ENCODE assay signal across 13 cellular contexts in the genomic region with DNA sequence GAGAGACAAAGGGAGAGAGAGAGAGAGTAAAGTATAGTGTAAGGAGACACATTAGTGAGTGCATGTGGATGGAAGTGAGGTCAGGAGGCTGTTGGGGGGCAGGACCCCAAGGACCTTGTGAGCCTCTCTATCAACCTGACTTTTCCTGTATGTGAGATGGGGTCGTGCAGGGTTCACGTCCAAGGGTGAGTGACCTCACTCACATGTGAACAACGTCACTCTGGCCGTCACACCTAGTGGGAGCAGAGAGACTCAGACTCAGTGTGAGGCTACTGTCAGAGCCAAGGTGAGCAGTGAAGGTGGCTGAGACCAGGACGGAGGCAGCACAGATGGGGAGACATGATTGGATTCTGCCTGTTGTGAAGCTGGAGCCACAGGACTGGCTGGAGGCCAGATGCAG.
DNase-seq lines count a peak whose midpoint lies in the region; ATAC-seq and TF ChIP-seq lines count a peak whose summit lies in the region.
"Had no signal": no experiment of that assay in that cellular context is flagged by ENCODE, and none has a peak within 500 bp of the region (broad histone marks: within the 10 kb centered on the region; RNA-seq: fewer than 3 reads in every experiment).

No MANE protein-coding gene starts in this region.

- H3K27me3 Mint-ChIP-seq in CD4-positive, alpha-beta T cell: no peaks in the 10 kb centered on the region
- H3K27me3 Mint-ChIP-seq in HFFc6 (ENCODE audit: insufficient read depth): peaks cover 7% of the 10 kb centered on the region
- H3K27me3 Mint-ChIP-seq in dendritic cell treated with granulocyte-macrophage colony-stimulating factor and Interleukin-4, amounts not matched to agents 40 ng/mL and 50 ng/mL, for 4 days: no peaks in the 10 kb centered on the region

- H3K27ac ChIP-seq in CD4-positive, alpha-beta T cell (ENCODE audit: low read depth, low read length): peak overlapping the region; percentile 11
- H3K27ac ChIP-seq in sigmoid colon: peak overlapping the region; percentile 23 to 99 (median 97)
- H3K27ac ChIP-seq: SJCRH30 had no signal

- intact Hi-C loops in CD4-positive, alpha-beta T cell (cut with DNase I, micrococcal nuclease): loop anchor here in 1 of 2 experiments (10.0 kb wide), 1 partner anchor 111 kb away; no protein-coding TSS in a partner anchor
- intact Hi-C loops in dendritic cell treated with granulocyte-macrophage colony-stimulating factor and Interleukin-4, amounts not matched to agents 40 ng/mL and 50 ng/mL, for 4 days (cut with micrococcal nuclease): loop anchor here (10.0 kb wide), 1 partner anchor 191 kb away; no protein-coding TSS in a partner anchor
- intact Hi-C loops in sigmoid colon (cut with DNase I): no loop called here

- no peaks in the 10 kb centered on the region for H3K9me3 ChIP-seq in CD4-positive, alpha-beta T cell (ENCODE audit: control insufficient read depth, low read length)
- H3K9me3 ChIP-seq in sigmoid colon: no peaks in the 10 kb centered on the region
- H3K9me3 ChIP-seq: SJCRH30 had no signal

- peak overlapping the region in 3 of 4 donors; percentile 38 to 43 (median 42) for H3K4me3 ChIP-seq in sigmoid colon
- H3K4me3 ChIP-seq: SJCRH30 had no signal

- peaks cover 83% of the 10 kb centered on the region for H3K36me3 Mint-ChIP-seq in CD4-positive, alpha-beta T cell (ENCODE audit: low read depth)
- H3K36me3 Mint-ChIP-seq in HFFc6 (ENCODE audit: low read depth): peaks cover 26% of the 10 kb centered on the region
- peaks cover 91% of the 10 kb centered on the region for H3K36me3 Mint-ChIP-seq in dendritic cell treated with granulocyte-macrophage colony-stimulating factor and Interleukin-4, amounts not matched to agents 40 ng/mL and 50 ng/mL, for 4 days (ENCODE audit: low read depth)

- no peak for ATAC-seq in CD4-positive, alpha-beta T cell (ENCODE audit: poor library complexity)
- ATAC-seq: esophagus mucosa had no signal

- POLR2A ChIA-PET in CD4-positive, alpha-beta T cell (lab: Charles Lee): interaction anchor here (1.1 to 5.6 kb wide), 2 partner anchors 40 to 78 kb away, joined by 3 to 154 read pairs; no protein-coding TSS in a partner anchor

- TF ChIP-seq EP300 in sigmoid colon (IDR thresholded peaks at IDR 0.05): no peak

- H3K4me1 ChIP-seq in sigmoid colon: peaks cover 0 to 73% (median 56%) of the 10 kb centered on the region in 4 donors
- H3K4me1 ChIP-seq: SJCRH30 had no signal

- CTCF ChIA-PET in CD4-positive, alpha-beta T cell (lab: Charles Lee): interaction anchor here (1.3 to 3.3 kb wide), 2 partner anchors 42 kb away, joined by 5 to 19 read pairs; no protein-coding TSS in a partner anchor

- no peaks in the 10 kb centered on the region for H3K27me3 ChIP-seq in CD4-positive, alpha-beta T cell (ENCODE audit: control insufficient read depth, insufficient read depth, low read length)
- no peaks in the 10 kb centered on the region for H3K27me3 ChIP-seq in sigmoid colon
- H3K27me3 ChIP-seq: SJCRH30 had no signal

- WGBS in sigmoid colon, 2 donors: 75 to 91% methylated on average over 5 of the region's 5 CpGs

- no peak for TF ChIP-seq POLR2A in sigmoid colon (IDR thresholded peaks at IDR 0.05)

- TF ChIP-seq CTCF in CD4-positive, alpha-beta T cell (IDR thresholded peaks at IDR 0.05): no peak
- TF ChIP-seq CTCF in HFFc6 (IDR thresholded peaks at IDR 0.05): no peak
- TF ChIP-seq CTCF in sigmoid colon (IDR thresholded peaks at IDR 0.05): no peak

- H3K27ac Mint-ChIP-seq in CD4-positive, alpha-beta T cell: peak overlapping the region; percentile 97
- H3K27ac Mint-ChIP-seq in HFFc6: 0 out of 2 replicates have a peak overlapping the region, but pooled peaks have one; percentile 2
- peak overlapping the region; percentile 91 for H3K27ac Mint-ChIP-seq in dendritic cell treated with granulocyte-macrophage colony-stimulating factor and Interleukin-4, amounts not matched to agents 40 ng/mL and 50 ng/mL, for 4 days

- peaks cover 10 to 43% (median 18%) of the 10 kb centered on the region in 4 donors for H3K36me3 ChIP-seq in sigmoid colon
- H3K36me3 ChIP-seq: SJCRH30 had no signal

- peak overlapping the region; percentile 84 for H3K4me3 Mint-ChIP-seq in CD4-positive, alpha-beta T cell
- H3K4me3 Mint-ChIP-seq in HFFc6: no peak overlapping the region
- peak overlapping the region; percentile 99 for H3K4me3 Mint-ChIP-seq in dendritic cell treated with granulocyte-macrophage colony-stimulating factor and Interleukin-4, amounts not matched to agents 40 ng/mL and 50 ng/mL, for 4 days

- H3K9me3 Mint-ChIP-seq in CD4-positive, alpha-beta T cell: no peaks in the 10 kb centered on the region
- no peaks in the 10 kb centered on the region for H3K9me3 Mint-ChIP-seq in HFFc6
- H3K9me3 Mint-ChIP-seq in dendritic cell treated with granulocyte-macrophage colony-stimulating factor and Interleukin-4, amounts not matched to agents 40 ng/mL and 50 ng/mL, for 4 days: no peaks in the 10 kb centered on the region

- DNase-seq in CD4-positive, alpha-beta T cell: no peak
- no peak for DNase-seq in HFFc6
- no peak for DNase-seq in sigmoid colon
- no peak for DNase-seq in NCI-H82 treated with DMSO at 0.1 percent for 48 hours (lab: John Stamatoyannopoulos, UW; ENCODE audit: unreplicated experiment)
- no peak for DNase-seq in NCI-H524 treated with DMSO at 0.1 percent for 48 hours (lab: John Stamatoyannopoulos, UW)
- no peak for DNase-seq in NCI-H2081 treated with DMSO at 0.1 percent for 48 hours (lab: John Stamatoyannopoulos, UW)
- DNase-seq: activated effector memory CD4-positive, alpha-beta T cell treated with anti-CD3 and anti-CD28 coated beads, Interleukin-2, amount 50 U/mL, for 16 hours; Karpas-422; NCI-H187 treated with DMSO at 0.1 percent for 48 hours; SJCRH30; stimulated activated CD4-positive, alpha-beta T cell treated with anti-CD3 and anti-CD28 coated beads, Interleukin-4, amount 100 ng/mL, for 4 hours had no signal

- peaks cover 76% of the 10 kb centered on the region for H3K4me1 Mint-ChIP-seq in CD4-positive, alpha-beta T cell (ENCODE audit: low read depth)
- H3K4me1 Mint-ChIP-seq in HFFc6 (ENCODE audit: low read depth): peaks cover 13% of the 10 kb centered on the region
- H3K4me1 Mint-ChIP-seq in dendritic cell treated with granulocyte-macrophage colony-stimulating factor and Interleukin-4, amounts not matched to agents 40 ng/mL and 50 ng/mL, for 4 days (ENCODE audit: low read depth): peaks cover 85% of the 10 kb centered on the region

Comparison
In these comparisons a context has a peak if more than half of its experiments do, and no peak if none do; other contexts are left out.
1. H3K27ac Mint-ChIP-seq: peak in every context shown above with its lines; median percentile 97 in CD4-positive, alpha-beta T cell; 91 in dendritic cell treated with granulocyte-macrophage colony-stimulating factor and Interleukin-4, amounts not matched to agents 40 ng/mL and 50 ng/mL, for 4 days; 2 in HFFc6.